In genomic region chr15:38378162-38378560, GRCh38 we compare ENCODE assay signal across 11 cellular contexts.
DNase-seq lines count a peak whose midpoint lies in the region; ATAC-seq and TF ChIP-seq lines count a peak whose summit lies in the region.
"Had no signal": no experiment of that assay in that cellular context is flagged by ENCODE, and none has a peak within 500 bp of the region (broad histone marks: within the 10 kb centered on the region; RNA-seq: fewer than 3 reads in every experiment).

No MANE protein-coding gene starts in this region.

- no peaks in the 10 kb centered on the region for H3K27me3 ChIP-seq in GM23248 (replicated peaks; ENCODE audit: insufficient read depth)
- H3K27me3 ChIP-seq in sigmoid colon: no peaks in the 10 kb centered on the region

- H3K79me2 ChIP-seq in GM23248 (ENCODE audit: insufficient read depth): no peaks in the 10 kb centered on the region

- DNase-seq in GM23248: peak; percentile 8
- DNase-seq in dermis microvascular lymphatic vessel endothelial cell (ENCODE audit: low read depth in 2 of 2): peak; percentile 4 to 95
- DNase-seq in left colon: peak; percentile 20 to 33
- DNase-seq in sigmoid colon: peak; percentile 67
- DNase-seq in activated CD4-positive, alpha-beta T cell treated with anti-CD3 and anti-CD28 coated beads for 4 hours: no peak
- no peak for DNase-seq in MV-4-11 (lab: John Stamatoyannopoulos, UW)
- no peak for DNase-seq in RKO (ENCODE audit: low spot score)
- DNase-seq: cortex of kidney, kidney glomerular epithelial cell, NCI-H2107 had no signal

- H3K4me1 ChIP-seq in GM23248 (ENCODE audit: insufficient read depth) (no peaks in the 10 kb centered on the region; the same call in 1 of the 2 replicates), sigmoid colon (peaks cover 0 to 9% (median 0%) of the 10 kb centered on the region in 4 donors)

- H3K27ac ChIP-seq in GM23248: no peak overlapping the region
- peak overlapping the region in 3 of 4 donors; percentile 6 to 44 (median 11) for H3K27ac ChIP-seq in sigmoid colon

- H3K4me2 ChIP-seq in GM23248 (ENCODE audit: unreplicated experiment): no peak overlapping the region

- ATAC-seq in left colon: no peak
- no peak for ATAC-seq in GM18517 (IDR thresholded peaks at IDR 0.05; ENCODE audit: unreplicated experiment)

- TF ChIP-seq EP300 in sigmoid colon (IDR thresholded peaks at IDR 0.05): no peak

- H3F3A ChIP-seq in GM23248 (ENCODE audit: insufficient read depth): no peaks in the 10 kb centered on the region

- whole genome bisulfite sequencing in GM23248 (ENCODE audit: low coverage in 1 of 2, low lambda C conversion rate in 2 of 2, missing lambda C conversion rate in 2 of 2), 2 experiments: 24 to 28% methylated on average over 10 of the region's 10 CpGs
- 31 to 60% methylated on average over 10 of the region's 10 CpGs for WGBS in sigmoid colon, 2 donors

- TF ChIP-seq POLR2A in sigmoid colon (IDR thresholded peaks at IDR 0.05): no peak

- H4K20me1 ChIP-seq in GM23248 (ENCODE audit: insufficient read depth): no peaks in the 10 kb centered on the region

- no peak for TF ChIP-seq CTCF in sigmoid colon (IDR thresholded peaks at IDR 0.05)

- H3K9me3 ChIP-seq in GM23248 (ENCODE audit: low read depth) (no peaks in the 10 kb centered on the region), sigmoid colon (no peaks in the 10 kb centered on the region)

- no peak overlapping the region; the same call in 1 of the 2 replicates for H2AFZ ChIP-seq in GM23248

- no peak overlapping the region for H3K9ac ChIP-seq in GM23248

- H3K9me2 ChIP-seq in GM23248 (ENCODE audit: insufficient read depth): no peaks in the 10 kb centered on the region

- H3K4me3 ChIP-seq in GM23248 (no peak overlapping the region), sigmoid colon (no peak overlapping the region)

- intact Hi-C loops in left colon (cut with DNase I, micrococcal nuclease) (no loop called here), sigmoid colon (cut with DNase I) (no loop called here)

- H3K36me3 ChIP-seq in GM23248 (ENCODE audit: low read depth) (no peaks in the 10 kb centered on the region), sigmoid colon (no peaks in the 10 kb centered on the region)

- in situ Hi-C loops in GM23248 (cut with MboI): no loop called here

Comparison
In these comparisons a context has a peak if more than half of its experiments do, and no peak if none do; other contexts are left out.
1. DNase-seq: peak in GM23248 (single experiment), dermis microvascular lymphatic vessel endothelial cell (2 of 2), left colon (2 of 2) and sigmoid colon (single experiment); none in activated CD4-positive, alpha-beta T cell treated with anti-CD3 and anti-CD28 coated beads for 4 hours (0 of 2), MV-4-11 (single experiment) and RKO (single experiment).